8 cellular contexts compared by ENCODE assay signal in genomic region chr1:2049517-2050481, GRCh38. TPM values are rescaled to one million over a fixed set of nuclear protein-coding genes. Genes with fewer than 3 reads are reported as not detected.
DNase-seq lines count a peak whose midpoint lies in the region; ATAC-seq and TF ChIP-seq lines count a peak whose summit lies in the region.

Gene PRKCZ, plus strand, starts transcription at chr1:2050411. Its CDS starts 220 bp downstream, at chr1:2050631.

- intact Hi-C loops in head of caudate nucleus (cut with DNase I), result loop anchor here (5.0 kb wide), 1 partner anchor 107 kb away; no protein-coding TSS in a partner anchor

- H3K36me3 ChIP-seq in parathyroid adenoma (ENCODE audit: control insufficient read depth, insufficient read depth, low read length), result no peaks in the 10 kb centered on the region
- no peaks in the 10 kb centered on the region for H3K36me3 ChIP-seq in upper lobe of left lung

- 7% methylated on average over 21 of the region's 98 CpGs; no CpG with 5 or more reads in 1 of the 2 donors for WGBS in upper lobe of left lung, 2 donors

- no peaks in the 10 kb centered on the region for H3K27me3 ChIP-seq in parathyroid adenoma (ENCODE audit: control insufficient read depth, insufficient read depth, low read length)
- H3K27me3 ChIP-seq in upper lobe of left lung, result peaks cover 0 to 19% (median 7%) of the 10 kb centered on the region in 4 donors

- TF ChIP-seq EP300 in upper lobe of left lung (IDR thresholded peaks at IDR 0.05), result no peak

- H3K4me1 ChIP-seq in parathyroid adenoma (no peaks in the 10 kb centered on the region), upper lobe of left lung (peaks cover 15 to 54% (median 26%) of the 10 kb centered on the region in 4 donors)

- TF ChIP-seq CTCF in parathyroid adenoma (IDR thresholded peaks at IDR 0.05) (peak; percentile 19), upper lobe of left lung (IDR thresholded peaks at IDR 0.05) (peak; percentile 10 to 79 (median 50))

- H3K27ac ChIP-seq in parathyroid adenoma (peak within 1 kb of the TSS; percentile 77), upper lobe of left lung (peak within 1 kb of the TSS; percentile 83 to 90 (median 88))

- H2AFZ ChIP-seq in parathyroid adenoma, result peak within 1 kb of the TSS; percentile 85

- H3K4me3 ChIP-seq in GM08714 (ENCODE audit: low read length) (peak within 1 kb of the TSS; percentile 32), parathyroid adenoma (ENCODE audit: low read depth, low read length) (peak within 1 kb of the TSS; percentile 86), upper lobe of left lung (peak within 1 kb of the TSS; percentile 42 to 70 (median 64))

- DNase-seq in RPMI7951 (ENCODE audit: low read depth) (peak; percentile 9), head of caudate nucleus (peak in 38 of 42 donors; percentile 9 to 80 (median 54)), upper lobe of left lung (peak; percentile 92 to 99), A172 (ENCODE audit: low spot score) (no peak)
- DNase-seq in activated effector memory CD4-positive, alpha-beta T cell treated with Interleukin-2 at 50 U/mL for 16 hours, result peak; percentile 96

- no peaks in the 10 kb centered on the region for H3K79me2 ChIP-seq in parathyroid adenoma

- H3K9me3 ChIP-seq in parathyroid adenoma (ENCODE audit: control insufficient read depth, low read length), result no peaks in the 10 kb centered on the region
- H3K9me3 ChIP-seq in upper lobe of left lung, result no peaks in the 10 kb centered on the region

- H3K4me2 ChIP-seq in parathyroid adenoma (ENCODE audit: low read length), result peak within 1 kb of the TSS; percentile 86

- peak within 1 kb of the TSS; percentile 28 for H3K9ac ChIP-seq in parathyroid adenoma

- TF ChIP-seq POLR2A in upper lobe of left lung (IDR thresholded peaks at IDR 0.05), result peak in 3 of 4 donors; percentile 21 to 69 (median 42)

- ATAC-seq in HG03457 (IDR thresholded peaks at IDR 0.05; ENCODE audit: unreplicated experiment) (peak; percentile 56), upper lobe of left lung (ENCODE audit: low FRiP score in 2 of 2) (peak; percentile 79 to 88)

RNA-seq across cellular contexts. Expression of gene PRKCZ, which starts in this region (rescaled TPM):
- 2.3 and 5.2 TPM in 2 replicates for total RNA-seq in RPMI7951 (2014; rRNA removed; shearing (Covaris generic))
- 100 to 1,000 TPM; 107 to 169 (median 138) TPM for total RNA-seq in upper lobe of left lung
- 1.6 and 2.1 TPM in 2 replicates for total RNA-seq in A172 (2014; rRNA removed; shearing (Covaris generic))

Comparison
In these comparisons a context has a peak if more than half of its experiments do, and no peak if none do; other contexts are left out.
1. RNA of gene PRKCZ (total RNA-seq): 107 to 169 TPM in upper lobe of left lung; 2.3 to 5.2 TPM in RPMI7951 and 1.6 to 2.1 TPM in A172; every median in the first group is over 10 times any median in the second.
2. H3K4me3 ChIP-seq: peak in every context shown above with its lines; median percentile 86 in parathyroid adenoma; 64 in upper lobe of left lung; 32 in GM08714.